Comparison of ENCODE assay signal across 21 cellular contexts in genomic region chr10:123908379-123908778, GRCh38. TPM values are rescaled to one million over a fixed set of nuclear protein-coding genes. Genes with fewer than 3 reads are reported as not detected.
DNase-seq lines count a peak whose midpoint lies in the region; FAIRE-seq and TF ChIP-seq lines count a peak whose summit lies in the region.
"Had no signal": no experiment of that assay in that cellular context is flagged by ENCODE, and none has a peak within 500 bp of the region (broad histone marks: within the 10 kb centered on the region; RNA-seq: fewer than 3 reads in every experiment).

No MANE protein-coding gene starts in this region.

- no peaks in the 10 kb centered on the region for H3K36me3 Mint-ChIP-seq in activated naive CD8-positive, alpha-beta T cell treated with anti-CD3 and anti-CD28 coated beads for 36 hours
- H3K36me3 Mint-ChIP-seq: CD8-positive, alpha-beta T cell had no signal

- no peaks in the 10 kb centered on the region for H3K4me1 Mint-ChIP-seq in activated naive CD8-positive, alpha-beta T cell treated with anti-CD3 and anti-CD28 coated beads for 36 hours

- FAIRE-seq in bronchial epithelial cell (lab: Jason Lieb, UNC) = peak; percentile 55
- FAIRE-seq: A549, D721Med, G401.6, GM12891, GM19239 had no signal

- no peaks in the 10 kb centered on the region for H3K27me3 ChIP-seq in bronchial epithelial cell (ENCODE audit: control insufficient read depth, insufficient read depth, low read length)
- H3K27me3 ChIP-seq: BLaER1 treated with 17β-estradiol and CSF1 and Interleukin-3, amounts not matched to agents 10 nM and 100 nM had no signal

- H3K4me3 ChIP-seq in bronchial epithelial cell (ENCODE audit: low read depth, low read length) = no peak overlapping the region
- H3K4me3 ChIP-seq: A549; BLaER1 treated with 17β-estradiol and CSF1 and Interleukin-3, amounts not matched to agents 10 nM and 100 nM had no signal

- H3K4me3 Mint-ChIP-seq in activated naive CD8-positive, alpha-beta T cell treated with anti-CD3 and anti-CD28 coated beads for 36 hours = no peak overlapping the region
- H3K4me3 Mint-ChIP-seq: B cell; CD4-positive, alpha-beta T cell; CD8-positive, alpha-beta T cell had no signal

- no peak for TF ChIP-seq CTCF in bronchial epithelial cell (IDR thresholded peaks at IDR 0.05; ENCODE audit: insufficient read depth, low read length, severe bottlenecking)

- no peak overlapping the region for H3K27ac Mint-ChIP-seq in activated naive CD8-positive, alpha-beta T cell treated with anti-CD3 and anti-CD28 coated beads for 36 hours
- H3K27ac Mint-ChIP-seq: B cell; CD4-positive, alpha-beta T cell; CD8-positive, alpha-beta T cell had no signal

- peaks cover 26% of the 10 kb centered on the region for H3K27me3 Mint-ChIP-seq in activated naive CD8-positive, alpha-beta T cell treated with anti-CD3 and anti-CD28 coated beads for 36 hours

- DNase-seq in DMS 273 (lab: John Stamatoyannopoulos, UW; ENCODE audit: unreplicated experiment) (peak; percentile 5), DMS 273 treated with DMSO at 0.1 percent for 48 hours (lab: John Stamatoyannopoulos, UW) (no peak), bronchial epithelial cell (ENCODE audit: low read depth) (no peak)
- peak; percentile 54 for DNase-seq in activated effector memory CD4-positive, alpha-beta T cell treated with anti-CD3 and anti-CD28 coated beads, Interleukin-2, amount 50 U/mL, for 16 hours
- DNase-seq in activated effector memory CD4-positive, alpha-beta T cell treated with Interleukin-2 at 50 U/mL for 16 hours = no peak
- DNase-seq in activated naive CD8-positive, alpha-beta T cell treated with anti-CD3 and anti-CD28 coated beads for 36 hours = no peak
- DNase-seq: AML-193; Caco-2; Calu3; CD4-positive, alpha-beta T cell; DMS79 treated with DMSO at 0.1 percent for 48 hours; GF-D8 had no signal

- H3K9me3 Mint-ChIP-seq in activated naive CD8-positive, alpha-beta T cell treated with anti-CD3 and anti-CD28 coated beads for 36 hours = no peaks in the 10 kb centered on the region
- H3K9me3 Mint-ChIP-seq: CD4-positive, alpha-beta T cell had no signal

- no peaks in the 10 kb centered on the region for H3K36me3 ChIP-seq in bronchial epithelial cell (ENCODE audit: control insufficient read depth, insufficient read depth, low read length)
- H3K36me3 ChIP-seq: BLaER1 treated with 17β-estradiol and CSF1 and Interleukin-3, amounts not matched to agents 10 nM and 100 nM had no signal

RNA-seq across cellular contexts. Expression of gene CPXM2, which starts 16.8 kb away (rescaled TPM):
- total RNA-seq in bronchial epithelial cell = under 0.01 and 0.26 TPM in 2 replicates
- total RNA-seq in activated naive CD8-positive, alpha-beta T cell treated with anti-CD3 and anti-CD28 coated beads for 36 hours = not detected
- total RNA-seq: A172; B cell; Caco-2; Calu3; CD4-positive, alpha-beta T cell; CD8-positive, alpha-beta T cell had no signal

Comparison
In these comparisons a context has a peak if more than half of its experiments do, and no peak if none do; other contexts are left out.
1. DNase-seq: peak in DMS 273 (single experiment) and activated effector memory CD4-positive, alpha-beta T cell treated with anti-CD3 and anti-CD28 coated beads, Interleukin-2, amount 50 U/mL, for 16 hours (single experiment); none in DMS 273 treated with DMSO at 0.1 percent for 48 hours (single experiment), activated effector memory CD4-positive, alpha-beta T cell treated with Interleukin-2 at 50 U/mL for 16 hours (single experiment), bronchial epithelial cell (single experiment) and activated naive CD8-positive, alpha-beta T cell treated with anti-CD3 and anti-CD28 coated beads for 36 hours (single experiment).